In genomic region chr4:59676389-59676788, GRCh38 we compare ENCODE assay signal across 9 cellular contexts.
"Had no signal": no experiment of that assay in that cellular context is flagged by ENCODE, and none has a peak within 500 bp of the region (broad histone marks: within the 10 kb centered on the region; RNA-seq: fewer than 3 reads in every experiment).

No MANE protein-coding gene starts in this region.

- H3K4me3 ChIP-seq: GM23248, HAP-1, K562 had no signal

- H3K4me1 ChIP-seq: HAP-1 had no signal

- H3K9me3 ChIP-seq: HAP-1 had no signal

- ATAC-seq: HCT116, K562 had no signal

- H3K36me3 ChIP-seq: HAP-1 had no signal

- H3K27ac ChIP-seq: GM23248, HL-60 had no signal

- DNase-seq: GM23248, GOT3, H7, HFFc6, IMR-90 had no signal

- H3K9ac ChIP-seq: GM23248 had no signal

- H2AFZ ChIP-seq: GM23248 had no signal
